Comparison of ENCODE assay signal across 16 cellular contexts in genomic region chr1:81254560-81254959, GRCh38.
A peak's percentile ranks its signal among the peaks of the same experiment; 100 is the strongest.
DNase-seq lines count a peak whose midpoint lies in the region; ATAC-seq, FAIRE-seq and TF ChIP-seq lines count a peak whose summit lies in the region.
"Had no signal": no experiment of that assay in that cellular context is flagged by ENCODE, and none has a peak within 500 bp of the region (broad histone marks: within the 10 kb centered on the region; RNA-seq: fewer than 3 reads in every experiment).

No MANE protein-coding gene starts in this region.

- no peak overlapping the region for H2AFZ ChIP-seq in astrocyte (ENCODE audit: low read depth, low read length)

- no peaks in the 10 kb centered on the region for H4K20me1 ChIP-seq in astrocyte (ENCODE audit: insufficient read depth, low read length)
- H4K20me1 ChIP-seq: BLaER1 had no signal

- H3K4me3 ChIP-seq in AG04450 (ENCODE audit: low read depth, low read length) (no peak overlapping the region), H7 (ENCODE audit: insufficient read depth, low read depth, low read length) (no peak overlapping the region), astrocyte (ENCODE audit: insufficient read depth, low read depth, low read length) (no peak overlapping the region), iPS DF 6.9 (ENCODE audit: low read length) (no peak overlapping the region)
- H3K4me3 ChIP-seq: BLaER1, mucosa of descending colon had no signal

- H3K9ac ChIP-seq in astrocyte (ENCODE audit: low read length): no peak overlapping the region
- H3K9ac ChIP-seq: BLaER1 had no signal

- CTCF ChIA-PET in AG04450 (lab: Charles Lee): no interaction called here

- FAIRE-seq in astrocyte (lab: Jason Lieb, UNC): no peak
- FAIRE-seq: endometrium, G401.6 had no signal

- POLR2A ChIA-PET in AG04450 (lab: Yijun Ruan, JAX): no interaction called here

- no peaks in the 10 kb centered on the region for H3K27me3 ChIP-seq in AG04450 (ENCODE audit: control insufficient read depth, insufficient read depth, low read length)
- H3K27me3 ChIP-seq in H7 (ENCODE audit: control insufficient read depth, insufficient read depth, low read length): no peaks in the 10 kb centered on the region
- H3K27me3 ChIP-seq in astrocyte (ENCODE audit: insufficient read depth, low read length): no peaks in the 10 kb centered on the region
- H3K27me3 ChIP-seq in iPS DF 6.9 (ENCODE audit: control insufficient read depth, insufficient read depth, low read length): no peaks in the 10 kb centered on the region
- H3K27me3 ChIP-seq: BLaER1 had no signal

- no peak overlapping the region for H3K4me3 Mint-ChIP-seq in astrocyte (ENCODE audit: unreplicated experiment)
- H3K4me3 Mint-ChIP-seq in natural killer cell treated with Interleukin-12 subunit alpha and Interleukin-12 subunit beta and Interleukin-15 and Interleukin-18, amount 100 ng/mL, for 72 hours: no peak overlapping the region
- H3K4me3 Mint-ChIP-seq: stimulated activated naive CD8-positive, alpha-beta T cell treated with anti-CD3 and anti-CD28 coated beads, Interleukin-15, Interleukin-2, amounts not matched to agents 100 ng/mL and 50 ng/mL, for 24 hours had no signal

- no peak overlapping the region for H3K27ac Mint-ChIP-seq in astrocyte (ENCODE audit: unreplicated experiment)
- H3K27ac Mint-ChIP-seq in natural killer cell treated with Interleukin-12 subunit alpha and Interleukin-12 subunit beta and Interleukin-15 and Interleukin-18, amount 100 ng/mL, for 72 hours: no peak overlapping the region
- H3K27ac Mint-ChIP-seq: stimulated activated naive CD8-positive, alpha-beta T cell treated with anti-CD3 and anti-CD28 coated beads, Interleukin-15, Interleukin-2, amounts not matched to agents 100 ng/mL and 50 ng/mL, for 24 hours had no signal

- H3K79me2 ChIP-seq in astrocyte (ENCODE audit: insufficient read depth, low read length): no peaks in the 10 kb centered on the region

- TF ChIP-seq CTCF in AG04450 (IDR thresholded peaks at IDR 0.05; ENCODE audit: low read depth, low read length) (peak; percentile 36), astrocyte (IDR thresholded peaks at IDR 0.05; ENCODE audit: insufficient read depth, low read depth, low read length) (peak; percentile 16)

- no peaks in the 10 kb centered on the region for H3K27me3 Mint-ChIP-seq in astrocyte (ENCODE audit: low read depth, unreplicated experiment)
- H3K27me3 Mint-ChIP-seq in natural killer cell treated with Interleukin-12 subunit alpha and Interleukin-12 subunit beta and Interleukin-15 and Interleukin-18, amount 100 ng/mL, for 72 hours: no peaks in the 10 kb centered on the region
- H3K27me3 Mint-ChIP-seq: stimulated activated naive CD8-positive, alpha-beta T cell treated with anti-CD3 and anti-CD28 coated beads, Interleukin-15, Interleukin-2, amounts not matched to agents 100 ng/mL and 50 ng/mL, for 24 hours had no signal

- H3K4me2 ChIP-seq in astrocyte (ENCODE audit: low read length): no peak overlapping the region
- H3K4me2 ChIP-seq: BLaER1 had no signal

- H3K4me1 ChIP-seq in astrocyte (ENCODE audit: insufficient read depth, low read length): no peaks in the 10 kb centered on the region
- peaks cover 1% of the 10 kb centered on the region; the same call in 1 of the 2 replicates for H3K4me1 ChIP-seq in iPS DF 6.9 (ENCODE audit: control insufficient read depth, insufficient read depth, low read length)
- H3K4me1 ChIP-seq: BLaER1 had no signal

- H3K9me3 ChIP-seq in AG04450 (ENCODE audit: control insufficient read depth, insufficient read depth, low read length) (no peaks in the 10 kb centered on the region), astrocyte (ENCODE audit: insufficient read depth, low read depth, low read length) (no peaks in the 10 kb centered on the region), iPS DF 6.9 (ENCODE audit: control insufficient read depth, insufficient read depth, low read length) (no peaks in the 10 kb centered on the region)
- H3K9me3 ChIP-seq: BLaER1, mucosa of descending colon had no signal

- no peaks in the 10 kb centered on the region for H3K36me3 ChIP-seq in H7 (replicated peaks; ENCODE audit: control insufficient read depth, insufficient read depth, low read length)
- no peaks in the 10 kb centered on the region for H3K36me3 ChIP-seq in astrocyte (ENCODE audit: insufficient read depth, low read length)
- H3K36me3 ChIP-seq in iPS DF 6.9 (ENCODE audit: control insufficient read depth, insufficient read depth, low read length): no peaks in the 10 kb centered on the region
- H3K36me3 ChIP-seq: BLaER1 had no signal

- no CpG with 5 or more reads among the region's 2 CpGs for WGBS in iPS DF 6.9 (ENCODE audit: insufficient coverage, insufficient read length)

- H3K4me1 Mint-ChIP-seq in astrocyte (ENCODE audit: low read depth, unreplicated experiment): no peaks in the 10 kb centered on the region
- no peaks in the 10 kb centered on the region for H3K4me1 Mint-ChIP-seq in natural killer cell treated with Interleukin-12 subunit alpha and Interleukin-12 subunit beta and Interleukin-15 and Interleukin-18, amount 100 ng/mL, for 72 hours (ENCODE audit: low read depth in 2 of 2)

- ATAC-seq in natural killer cell treated with Interleukin-12 subunit alpha and Interleukin-12 subunit beta and Interleukin-15 and Interleukin-18, amount 100 ng/mL, for 72 hours: no peak
- ATAC-seq in HG03571 (IDR thresholded peaks at IDR 0.05; ENCODE audit: unreplicated experiment): no peak
- ATAC-seq: mucosa of descending colon had no signal

- H3K27ac ChIP-seq in AG04450 (ENCODE audit: low read depth, low read length) (no peak overlapping the region), astrocyte (ENCODE audit: low read depth, low read length) (no peak overlapping the region), iPS DF 6.9 (ENCODE audit: low read length) (no peak overlapping the region)
- H3K27ac ChIP-seq: BLaER1 had no signal

- no peaks in the 10 kb centered on the region for H3K36me3 Mint-ChIP-seq in astrocyte (ENCODE audit: low read depth, unreplicated experiment)
- H3K36me3 Mint-ChIP-seq in natural killer cell treated with Interleukin-12 subunit alpha and Interleukin-12 subunit beta and Interleukin-15 and Interleukin-18, amount 100 ng/mL, for 72 hours: peaks cover 7% of the 10 kb centered on the region

- H3K9me3 Mint-ChIP-seq in astrocyte (ENCODE audit: unreplicated experiment): no peaks in the 10 kb centered on the region
- H3K9me3 Mint-ChIP-seq in natural killer cell treated with Interleukin-12 subunit alpha and Interleukin-12 subunit beta and Interleukin-15 and Interleukin-18, amount 100 ng/mL, for 72 hours: peaks cover 10% of the 10 kb centered on the region
- H3K9me3 Mint-ChIP-seq: stimulated activated naive CD8-positive, alpha-beta T cell treated with anti-CD3 and anti-CD28 coated beads, Interleukin-15, Interleukin-2, amounts not matched to agents 100 ng/mL and 50 ng/mL, for 24 hours had no signal

- no peak for DNase-seq in AG04450 (ENCODE audit: low read depth, low spot score)
- DNase-seq in H7: peak; percentile 13
- DNase-seq in astrocyte (ENCODE audit: low read depth): no peak
- peak; percentile 60 for DNase-seq in iPS DF 6.9 (ENCODE audit: low read depth, low spot score)
- no peak for DNase-seq in stimulated activated CD4-positive, alpha-beta T cell treated with anti-CD3 and anti-CD28 coated beads, Interleukin-12 subunit alpha, Interleukin-12 subunit beta, amount 100 ng/mL, for 4 hours
- no peak for DNase-seq in NCI-H128 (lab: John Stamatoyannopoulos, UW; ENCODE audit: unreplicated experiment)
- no peak for DNase-seq in natural killer cell treated with Interleukin-12 subunit alpha and Interleukin-12 subunit beta and Interleukin-15 and Interleukin-18, amount 100 ng/mL, for 72 hours (ENCODE audit: low spot score)
- DNase-seq: activated CD4-positive, alpha-beta T cell treated with anti-CD3 and anti-CD28 coated beads for 1 hour; KG1; mucosa of descending colon; NCI-H2081 treated with DMSO at 0.1 percent for 48 hours had no signal

Comparison
In these comparisons a context has a peak if more than half of its experiments do, and no peak if none do; other contexts are left out.
1. DNase-seq: peak in H7 (single experiment) and iPS DF 6.9 (single experiment); none in AG04450 (single experiment), astrocyte (single experiment), stimulated activated CD4-positive, alpha-beta T cell treated with anti-CD3 and anti-CD28 coated beads, Interleukin-12 subunit alpha, Interleukin-12 subunit beta, amount 100 ng/mL, for 4 hours (single experiment), NCI-H128 (single experiment) and natural killer cell treated with Interleukin-12 subunit alpha and Interleukin-12 subunit beta and Interleukin-15 and Interleukin-18, amount 100 ng/mL, for 72 hours (single experiment).